In the genomic region with DNA sequence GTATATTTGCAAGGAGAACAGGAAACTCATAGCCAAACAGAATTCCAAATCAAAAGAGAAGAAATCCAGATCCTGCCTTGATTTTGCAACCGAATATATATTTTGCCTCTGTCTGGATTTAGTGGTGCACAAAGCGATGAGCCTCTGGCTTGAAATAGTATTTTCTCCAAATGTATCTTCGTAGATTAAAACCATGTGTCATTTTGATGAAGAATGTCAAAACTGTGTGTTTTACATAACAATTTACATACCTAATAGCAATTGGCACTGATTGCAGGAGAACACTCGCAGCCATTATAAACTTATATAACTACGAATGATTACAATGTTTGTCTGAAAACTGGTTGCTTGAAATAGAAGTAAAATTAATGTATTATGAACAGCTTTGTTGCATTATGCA, we compare ENCODE assay signal across 13 cellular contexts.
A peak's percentile ranks its signal among the peaks of the same experiment; 100 is the strongest.
DNase-seq lines count a peak whose midpoint lies in the region; ATAC-seq and TF ChIP-seq lines count a peak whose summit lies in the region.
"Had no signal": no experiment of that assay in that cellular context is flagged by ENCODE, and none has a peak within 500 bp of the region (broad histone marks: within the 10 kb centered on the region; RNA-seq: fewer than 3 reads in every experiment).

No MANE protein-coding gene starts in this region.

- no peaks in the 10 kb centered on the region for H3K9me3 ChIP-seq in right atrium auricular region
- H3K9me3 ChIP-seq in duodenal mucosa (ENCODE audit: control insufficient read depth in 1 of 2, low read length in 2 of 2): no peaks in the 10 kb centered on the region
- no peaks in the 10 kb centered on the region for H3K9me3 ChIP-seq in HAP-1

- TF ChIP-seq CTCF in right atrium auricular region (IDR thresholded peaks at IDR 0.05) (no peak), osteocyte (IDR thresholded peaks at IDR 0.05) (no peak)

- H3K27ac Mint-ChIP-seq in osteocyte (ENCODE audit: unreplicated experiment): peak overlapping the region; percentile 81
- H3K27ac Mint-ChIP-seq: activated naive CD8-positive, alpha-beta T cell treated with anti-CD3 and anti-CD28 coated beads for 36 hours had no signal

- H3K36me3 ChIP-seq in right atrium auricular region (peaks cover 67% of the 10 kb centered on the region), duodenal mucosa (ENCODE audit: control insufficient read depth in 1 of 2, insufficient read depth in 2 of 2, low read length in 2 of 2) (peaks cover 8 to 14% of the 10 kb centered on the region in 2 donors), urinary bladder (ENCODE audit: insufficient read depth) (peaks cover 4% of the 10 kb centered on the region), HAP-1 (replicated peaks) (peaks cover 21% of the 10 kb centered on the region)

- no peak overlapping the region for H3K9ac ChIP-seq in duodenal mucosa (ENCODE audit: low read depth in 1 of 2, low read length in 2 of 2)

- no peaks in the 10 kb centered on the region for H3K27me3 ChIP-seq in right atrium auricular region
- H3K27me3 ChIP-seq in duodenal mucosa (ENCODE audit: control insufficient read depth in 1 of 2, insufficient read depth in 2 of 2, low read length in 2 of 2): no peaks in the 10 kb centered on the region
- no peaks in the 10 kb centered on the region for H3K27me3 ChIP-seq in HAP-1 (ENCODE audit: low read depth)

- H3K9me3 Mint-ChIP-seq in osteocyte (ENCODE audit: unreplicated experiment): peaks cover 5% of the 10 kb centered on the region

- 50% methylated on average over 5 of the region's 5 CpGs for WGBS in urinary bladder

- H3K4me3 ChIP-seq in right atrium auricular region: no peak overlapping the region
- H3K4me3 ChIP-seq in duodenal mucosa (ENCODE audit: low read depth in 1 of 2, low read length in 2 of 2): peak overlapping the region in 1 of 2 donors; percentile 15
- H3K4me3 ChIP-seq in urinary bladder (ENCODE audit: low read depth, low read length): no peak overlapping the region
- no peak overlapping the region for H3K4me3 ChIP-seq in HAP-1

- H3K27ac ChIP-seq in right atrium auricular region (peak overlapping the region; percentile 97 to 98), duodenal mucosa (ENCODE audit: low read depth, low read length) (peak overlapping the region; percentile 60), urinary bladder (ENCODE audit: low read depth) (peak overlapping the region; percentile 50)
- H3K27ac ChIP-seq: C4-2B had no signal

- in situ Hi-C loops in HAP-1 (cut with MboI; ENCODE audit: low sequenced_read_pairs): no loop called here

- intact Hi-C loops in Right ventricle myocardium inferior (cut with DNase I): loop anchor here (2.0 kb wide), 1 partner anchor 25 kb away; no protein-coding TSS in a partner anchor

- DNase-seq in right atrium auricular region (ENCODE audit: low spot score): no peak
- no peak for DNase-seq in Right ventricle myocardium inferior (ENCODE audit: missing footprints)
- DNase-seq in osteocyte (ENCODE audit: extremely low spot score, unreplicated experiment): no peak
- DNase-seq in HAP-1 (ENCODE audit: low spot score in 2 of 2): no peak
- DNase-seq in T-helper 1 cell: no peak
- DNase-seq: activated CD4-positive, alpha-beta T cell treated with anti-CD3 and anti-CD28 coated beads for 4 hours; activated naive CD8-positive, alpha-beta T cell treated with anti-CD3 and anti-CD28 coated beads for 36 hours; effector CD8-positive, alpha-beta T cell; NCI-H526 had no signal

- H3K4me3 Mint-ChIP-seq in osteocyte (ENCODE audit: unreplicated experiment): no peak overlapping the region
- H3K4me3 Mint-ChIP-seq: activated naive CD8-positive, alpha-beta T cell treated with anti-CD3 and anti-CD28 coated beads for 36 hours had no signal

- peaks cover 81% of the 10 kb centered on the region for H3K36me3 Mint-ChIP-seq in osteocyte (ENCODE audit: unreplicated experiment)

- peaks cover 95% of the 10 kb centered on the region for H3K4me1 Mint-ChIP-seq in osteocyte (ENCODE audit: unreplicated experiment)

- ATAC-seq in Right ventricle myocardium inferior (no peak), GM18858 (IDR thresholded peaks at IDR 0.05; ENCODE audit: unreplicated experiment) (no peak)

- H3K27me3 Mint-ChIP-seq in osteocyte (ENCODE audit: unreplicated experiment): no peaks in the 10 kb centered on the region
- H3K27me3 Mint-ChIP-seq: activated naive CD8-positive, alpha-beta T cell treated with anti-CD3 and anti-CD28 coated beads for 36 hours had no signal

- H3K4me1 ChIP-seq in right atrium auricular region (peaks cover 0 to 94% of the 10 kb centered on the region in 2 donors), duodenal mucosa (ENCODE audit: control insufficient read depth in 1 of 2, insufficient read depth in 2 of 2, low read length in 2 of 2) (peaks cover 34 to 65% of the 10 kb centered on the region in 2 donors), urinary bladder (ENCODE audit: insufficient read depth) (peaks cover 4% of the 10 kb centered on the region), HAP-1 (peaks cover 15% of the 10 kb centered on the region)
